ENCODE assay signal across 1 cellular context in the genomic region with DNA sequence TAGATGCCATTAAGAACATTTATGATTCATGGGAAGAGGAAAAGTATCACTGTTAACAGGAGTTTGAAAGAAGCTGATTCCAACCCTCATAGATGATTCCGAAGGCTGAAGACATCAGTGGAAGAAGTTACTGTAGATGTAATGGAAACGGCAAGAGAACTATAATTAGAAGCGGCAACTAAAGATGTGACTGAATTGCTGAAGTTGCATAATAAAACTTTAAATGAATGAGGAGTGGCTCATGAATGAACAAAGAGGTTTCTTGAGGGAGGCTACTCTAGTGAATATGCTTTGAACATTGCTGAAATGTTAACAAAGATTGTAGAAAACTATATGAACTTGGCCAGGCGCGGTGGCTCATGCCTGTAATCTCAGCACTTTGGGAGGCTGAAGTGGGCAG.
TF ChIP-seq lines count a peak whose summit lies in the region.

No MANE protein-coding gene starts in this region.

TF ChIP-seq in HepG2, 621 proteins besides CTCF, POLR2A, EP300 and RAD21 (continued from another document):
- TF ChIP-seq ARID5B (CRISPR knock-in tag; IDR thresholded peaks at IDR 0.05) (no peak), NCOA2 (CRISPR knock-in tag; IDR thresholded peaks at IDR 0.05) (no peak), MAFF (IDR thresholded peaks at IDR 0.05; ENCODE audit: low read depth, low read length) (peak; percentile 56), ZNF468 (CRISPR knock-in tag; IDR thresholded peaks at IDR 0.05) (no peak), MED13 (CRISPR knock-in tag; IDR thresholded peaks at IDR 0.05) (no peak), PHF21A (CRISPR knock-in tag; IDR thresholded peaks at IDR 0.05) (no peak), IKZF4 (CRISPR knock-in tag; IDR thresholded peaks at IDR 0.05; ENCODE audit: borderline replicate concordance, low read depth, not compliant biosample characterization) (no peak), ZNF782 (CRISPR knock-in tag; IDR thresholded peaks at IDR 0.05; ENCODE audit: borderline replicate concordance) (no peak), ZSCAN21 (CRISPR knock-in tag; IDR thresholded peaks at IDR 0.05; ENCODE audit: borderline replicate concordance) (no peak), ZNF646 (CRISPR knock-in tag; IDR thresholded peaks at IDR 0.05) (no peak), ZNF207 (IDR thresholded peaks at IDR 0.05; ENCODE audit: borderline replicate concordance) (no peak)
